9 cellular contexts compared by ENCODE assay signal in the genomic region with DNA sequence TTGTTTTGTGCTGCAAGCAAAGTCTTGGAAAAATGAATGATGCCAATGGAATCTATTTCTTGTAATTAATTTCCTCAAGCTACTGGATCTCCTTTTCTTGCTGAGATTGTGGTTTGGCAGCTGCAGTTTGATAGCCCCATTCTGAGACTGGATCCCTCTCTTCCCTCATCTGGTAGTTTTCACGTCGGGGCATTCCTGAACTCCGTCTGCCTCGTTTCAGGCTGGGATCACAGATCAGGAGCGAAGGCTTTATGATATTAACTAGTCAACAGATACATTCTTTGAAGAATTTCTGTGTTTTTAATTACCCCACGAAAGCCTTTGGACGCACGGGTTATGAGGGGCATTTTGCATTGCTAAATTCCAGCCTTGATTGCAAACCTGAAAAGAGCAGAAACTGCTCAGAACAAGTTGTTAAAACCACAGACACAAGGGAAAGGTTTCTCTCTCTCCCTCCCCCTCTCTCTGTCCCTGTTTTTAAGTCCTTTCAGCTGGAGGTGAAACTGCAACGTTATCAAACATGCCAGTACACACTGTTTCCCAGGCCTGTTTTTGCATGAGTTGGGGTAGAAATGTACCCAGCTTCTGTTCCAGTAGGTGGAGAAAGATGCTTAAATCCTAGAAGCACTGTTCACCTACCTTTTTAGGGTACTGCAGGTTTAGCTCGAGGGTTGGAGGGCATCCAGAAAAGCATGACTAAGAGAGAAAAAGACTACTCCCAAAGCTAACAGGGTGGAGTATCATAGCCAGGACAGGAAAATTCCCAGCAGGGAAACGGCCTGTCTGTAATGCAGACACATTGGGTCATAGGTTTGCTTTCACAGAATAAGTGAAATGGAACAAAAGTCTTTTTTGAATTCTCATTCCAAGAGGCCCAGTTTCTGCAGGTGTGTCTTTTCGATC.
DNase-seq lines count a peak whose midpoint lies in the region; ATAC-seq and TF ChIP-seq lines count a peak whose summit lies in the region.
"Had no signal": no experiment of that assay in that cellular context is flagged by ENCODE, and none has a peak within 500 bp of the region (broad histone marks: within the 10 kb centered on the region; RNA-seq: fewer than 3 reads in every experiment).

No MANE protein-coding gene starts in this region.

- 52% methylated on average over 11 of the region's 12 CpGs for WGBS in HUES64
- 62 to 69% methylated on average over 12 of the region's 12 CpGs for WGBS in lung, 2 donors

- intact Hi-C loops in activated CD4-positive, alpha-beta T cell treated with anti-CD3 and anti-CD28 coated beads, Interleukin-2, amount 10 ng/mL, durations not matched to agents 24 days and 14 days (cut with micrococcal nuclease) = no loop called here

- no peak overlapping the region for H3K4me3 Mint-ChIP-seq in activated CD4-positive, alpha-beta T cell treated with anti-CD3 and anti-CD28 coated beads, Interleukin-2, amount 10 ng/mL, durations not matched to agents 24 days and 14 days
- H3K4me3 Mint-ChIP-seq: activated T-helper 1 cell treated with anti-CD3 and anti-CD28 coated beads, Interleukin-12 subunit alpha, Interleukin-12 subunit beta, Interleukin-2, Interleukin-4 antibody, amounts not matched to agents 30 ng/mL and 10 ng/mL and 1 ng/mL, durations not matched to agents 14 hours and 24 hours and 36 hours had no signal

- ATAC-seq in lung (ENCODE audit: insufficient read depth, low FRiP score) (peak; percentile 65), GM18505 (IDR thresholded peaks at IDR 0.05; ENCODE audit: unreplicated experiment) (no peak), GM21515 (IDR thresholded peaks at IDR 0.05; ENCODE audit: unreplicated experiment) (no peak), GM19328 (IDR thresholded peaks at IDR 0.05; ENCODE audit: unreplicated experiment) (no peak)

- no peaks in the 10 kb centered on the region for H3K9me3 Mint-ChIP-seq in activated CD4-positive, alpha-beta T cell treated with anti-CD3 and anti-CD28 coated beads, Interleukin-2, amount 10 ng/mL, durations not matched to agents 24 days and 14 days
- H3K9me3 Mint-ChIP-seq: activated T-helper 1 cell treated with anti-CD3 and anti-CD28 coated beads, Interleukin-12 subunit alpha, Interleukin-12 subunit beta, Interleukin-2, Interleukin-4 antibody, amounts not matched to agents 30 ng/mL and 10 ng/mL and 1 ng/mL, durations not matched to agents 14 hours and 24 hours and 36 hours had no signal

- no peak overlapping the region for H3K4me3 ChIP-seq in HUES64 (ENCODE audit: low read length)
- no peak overlapping the region for H3K4me3 ChIP-seq in choroid plexus epithelial cell (ENCODE audit: low read depth, low read length)
- no peak overlapping the region for H3K4me3 ChIP-seq in lung

- peak overlapping the region; percentile 36 for H3K27ac ChIP-seq in 22Rv1
- H3K27ac ChIP-seq in HUES64 (ENCODE audit: low read depth, low read length) = peak overlapping the region; percentile 68
- H3K27ac ChIP-seq in lung (ENCODE audit: low read depth in 1 of 2, low read length in 1 of 2) = peak overlapping the region; percentile 46 to 83

- H3K4me1 ChIP-seq in HUES64 (ENCODE audit: insufficient read depth, low read length) = peaks cover 64% of the 10 kb centered on the region
- H3K4me1 ChIP-seq in lung (ENCODE audit: control insufficient read depth in 2 of 2, insufficient read depth in 2 of 2, low read length in 2 of 2) = peaks cover 15% of the 10 kb centered on the region in 2 donors

- TF ChIP-seq CTCF in 22Rv1 (IDR thresholded peaks at IDR 0.05) (no peak), choroid plexus epithelial cell (conservative IDR thresholded peaks at IDR 0.05; ENCODE audit: low read depth, low read length) (no peak), lung (IDR thresholded peaks at IDR 0.05; ENCODE audit: control extremely low read depth, extremely low read depth) (no peak)

- no peaks in the 10 kb centered on the region for H3K27me3 ChIP-seq in HUES64 (ENCODE audit: insufficient read depth, low read length)
- H3K27me3 ChIP-seq in lung (ENCODE audit: control insufficient read depth, insufficient read depth) = no peaks in the 10 kb centered on the region

- DNase-seq in choroid plexus epithelial cell (ENCODE audit: low read depth) (peak; percentile 71), lung (ENCODE audit: low spot score) (peak; percentile 56)
- no peak for DNase-seq in activated CD4-positive, alpha-beta T cell treated with anti-CD3 and anti-CD28 coated beads, Interleukin-2, amount 10 ng/mL, durations not matched to agents 24 days and 14 days

- no peak for TF ChIP-seq POLR2A in GM18505 (IDR thresholded peaks at IDR 0.05; ENCODE audit: borderline replicate concordance, extremely low read depth, insufficient read depth, insufficient read length)

- no peaks in the 10 kb centered on the region; the same call in 1 of the 2 replicates for H3K9me3 ChIP-seq in HUES64 (ENCODE audit: insufficient read depth, low read depth, low read length)
- H3K9me3 ChIP-seq in lung (ENCODE audit: control insufficient read depth in 2 of 2, insufficient read depth in 1 of 2, low read length in 1 of 2) = no peaks in the 10 kb centered on the region

- H3K36me3 ChIP-seq in HUES64 (ENCODE audit: insufficient read depth, low read length) = 0 out of 2 replicates have a peak, but pooled peaks cover 2% of the 10 kb centered on the region
- H3K36me3 ChIP-seq in lung (ENCODE audit: control insufficient read depth in 2 of 2, insufficient read depth in 2 of 2, low read length in 2 of 2) = no peaks in the 10 kb centered on the region

- H3K4me1 Mint-ChIP-seq in activated CD4-positive, alpha-beta T cell treated with anti-CD3 and anti-CD28 coated beads, Interleukin-2, amount 10 ng/mL, durations not matched to agents 24 days and 14 days = no peaks in the 10 kb centered on the region

- H3K27me3 Mint-ChIP-seq in activated CD4-positive, alpha-beta T cell treated with anti-CD3 and anti-CD28 coated beads, Interleukin-2, amount 10 ng/mL, durations not matched to agents 24 days and 14 days = no peaks in the 10 kb centered on the region

- H3K27ac Mint-ChIP-seq in activated CD4-positive, alpha-beta T cell treated with anti-CD3 and anti-CD28 coated beads, Interleukin-2, amount 10 ng/mL, durations not matched to agents 24 days and 14 days = no peak overlapping the region
- H3K27ac Mint-ChIP-seq: activated T-helper 1 cell treated with anti-CD3 and anti-CD28 coated beads, Interleukin-12 subunit alpha, Interleukin-12 subunit beta, Interleukin-2, Interleukin-4 antibody, amounts not matched to agents 30 ng/mL and 10 ng/mL and 1 ng/mL, durations not matched to agents 14 hours and 24 hours and 36 hours had no signal

- H3K9ac ChIP-seq in HUES64 (ENCODE audit: low read depth, low read length) = peak overlapping the region; percentile 32

- no peaks in the 10 kb centered on the region for H3K36me3 Mint-ChIP-seq in activated CD4-positive, alpha-beta T cell treated with anti-CD3 and anti-CD28 coated beads, Interleukin-2, amount 10 ng/mL, durations not matched to agents 24 days and 14 days (ENCODE audit: low read depth)
